Comparison of ENCODE assay signal across 18 cellular contexts in genomic region chr1:224041032-224041431, GRCh38.
DNase-seq lines count a peak whose midpoint lies in the region; ATAC-seq, FAIRE-seq and TF ChIP-seq lines count a peak whose summit lies in the region.
"Had no signal": no experiment of that assay in that cellular context is flagged by ENCODE, and none has a peak within 500 bp of the region (broad histone marks: within the 10 kb centered on the region; RNA-seq: fewer than 3 reads in every experiment).

No MANE protein-coding gene starts in this region.

- no peaks in the 10 kb centered on the region for H3K79me2 ChIP-seq in endothelial cell of umbilical vein (ENCODE audit: control insufficient read depth, insufficient read depth, low read length)

- intact Hi-C loops in endothelial cell of umbilical vein (cut with micrococcal nuclease), result no loop called here
- intact Hi-C loops in right cardiac atrium (cut with DNase I), result no loop called here

- H3K9ac ChIP-seq in endothelial cell of umbilical vein (replicated peaks; ENCODE audit: extremely low read depth, insufficient read depth, low read length), result no peak overlapping the region

- H3K9me3 ChIP-seq in endothelial cell of umbilical vein (replicated peaks; ENCODE audit: control insufficient read depth, insufficient read depth, low read length) (no peaks in the 10 kb centered on the region), right cardiac atrium (ENCODE audit: control insufficient read depth, low read length) (no peaks in the 10 kb centered on the region)

- no peak for FAIRE-seq in endothelial cell of umbilical vein (lab: Jason Lieb, UNC)
- FAIRE-seq: A204.1, D721Med, G401.6, GM12892, H54 had no signal

- dilution Hi-C loops in endothelial cell of umbilical vein (cut with MboI; ENCODE audit: extremely low pct_ligation_motif_present, low sequenced_read_pairs), result no loop called here

- H3K9me1 ChIP-seq in endothelial cell of umbilical vein (replicated peaks; ENCODE audit: control insufficient read depth, extremely low read depth, insufficient read depth, low read length), result no peaks in the 10 kb centered on the region

- 57% methylated on average over 3 of the region's 3 CpGs for WGBS in right cardiac atrium

- CTCF ChIA-PET in HEK293T (lab: Yijun Ruan, JAX), result no interaction called here
- CTCF ChIA-PET in endothelial cell of umbilical vein (lab: Charles Lee), result interaction anchor here (0.7 to 1.1 kb wide), 2 partner anchors 9 to 12 kb away, joined by 3 to 4 read pairs; no protein-coding TSS in a partner anchor

- BruUV-seq in endothelial cell of umbilical vein (replicated peaks; lab: Mats Ljungman, UMichigan), result no TSS peak

- H2AFZ ChIP-seq in endothelial cell of umbilical vein (ENCODE audit: low read depth, low read length), result peak overlapping the region; percentile 3

- peak; percentile 9 for DNase-seq in HEK293T (ENCODE audit: extremely low spot score)
- no peak for DNase-seq in endothelial cell of umbilical vein (ENCODE audit: low read depth, low spot score)
- DNase-seq in right cardiac atrium, result no peak
- DNase-seq: CD8-positive, alpha-beta T cell; COR-L47; DMS153; DMS79 treated with DMSO at 0.1 percent for 48 hours; EL had no signal

- TF ChIP-seq CTCF in C4-2B (conservative IDR thresholded peaks at IDR 0.05) (no peak), VCaP (conservative IDR thresholded peaks at IDR 0.05) (no peak), endothelial cell of umbilical vein (IDR thresholded peaks at IDR 0.05; ENCODE audit: extremely low read depth in 1 of 2, insufficient read depth in 1 of 2, low read depth in 1 of 2, low read length in 2 of 2) (no peak)

- H3K27ac ChIP-seq in C4-2B (peak overlapping the region; percentile 97), VCaP (peak overlapping the region; percentile 93), endothelial cell of umbilical vein (ENCODE audit: insufficient read depth, low read depth, low read length) (no peak overlapping the region), right cardiac atrium (ENCODE audit: low read length) (no peak overlapping the region)

- no peaks in the 10 kb centered on the region for H4K20me1 ChIP-seq in endothelial cell of umbilical vein (replicated peaks; ENCODE audit: control insufficient read depth, extremely low read depth, insufficient read depth, low read length)

- POLR2A ChIA-PET in HEK293T (lab: Yijun Ruan, JAX) (no interaction called here), endothelial cell of umbilical vein (lab: Charles Lee) (no interaction called here)

- ATAC-seq in GM18907 (IDR thresholded peaks at IDR 0.05; ENCODE audit: unreplicated experiment), result no peak
- ATAC-seq in HG03354 (IDR thresholded peaks at IDR 0.05; ENCODE audit: poor library complexity, severe bottlenecking, unreplicated experiment), result no peak
- no peak for ATAC-seq in right cardiac atrium
- ATAC-seq: CD8-positive, alpha-beta T cell; HCT116 had no signal

- H3K4me3 ChIP-seq in endothelial cell of umbilical vein (replicated peaks in 1 of 3; ENCODE audit: insufficient read depth in 1 of 3, low read depth in 1 of 3, low read length in 3 of 3) (no peak overlapping the region), right cardiac atrium (ENCODE audit: low read length) (no peak overlapping the region)

- no peaks in the 10 kb centered on the region for H3K36me3 ChIP-seq in endothelial cell of umbilical vein (ENCODE audit: control insufficient read depth in 2 of 2, extremely low read depth in 1 of 2, insufficient read depth in 2 of 2, low read length in 2 of 2)

- H3K27me3 ChIP-seq in endothelial cell of umbilical vein (ENCODE audit: control insufficient read depth in 2 of 2, insufficient read depth in 2 of 2, low read length in 2 of 2) (no peaks in the 10 kb centered on the region), right cardiac atrium (ENCODE audit: control insufficient read depth, insufficient read depth) (no peaks in the 10 kb centered on the region)

- H3K4me1 ChIP-seq in endothelial cell of umbilical vein (ENCODE audit: control insufficient read depth, extremely low read depth, insufficient read depth, low read length) (peaks cover 9% of the 10 kb centered on the region), right cardiac atrium (ENCODE audit: control insufficient read depth, insufficient read depth, low read length) (no peaks in the 10 kb centered on the region)

- TF ChIP-seq POLR2A in endothelial cell of umbilical vein (IDR thresholded peaks at IDR 0.05; ENCODE audit: low read depth, low read length), result no peak

- H3K4me2 ChIP-seq in endothelial cell of umbilical vein (ENCODE audit: insufficient read depth, low read length), result no peak overlapping the region

TF ChIP-seq in HEK293T, 16 proteins besides CTCF, POLR2A, EP300 and RAD21:
- TF ChIP-seq TARDBP (IDR thresholded peaks at IDR 0.05), result no peak
- TF ChIP-seq FOXM1 (IDR thresholded peaks at IDR 0.05; ENCODE audit: borderline replicate concordance), result no peak
- no peak for TF ChIP-seq BHLHE40 (IDR thresholded peaks at IDR 0.05; ENCODE audit: borderline replicate concordance)
- no peak for TF ChIP-seq FOXA1 (IDR thresholded peaks at IDR 0.05)

TF ChIP-seq in endothelial cell of umbilical vein, 7 proteins besides CTCF, POLR2A, EP300 and RAD21:
- TF ChIP-seq GATA2 (IDR thresholded peaks at IDR 0.05; ENCODE audit: insufficient read depth, insufficient read length, low read depth, low read length) (no peak), POLR2AphosphoS5 (IDR thresholded peaks at IDR 0.05; ENCODE audit: insufficient read depth, low read depth, low read length) (no peak), JUN (IDR thresholded peaks at IDR 0.05; ENCODE audit: borderline replicate concordance, insufficient read depth, insufficient read length, low read depth) (no peak), EZH2 (IDR thresholded peaks at IDR 0.05; ENCODE audit: borderline replicate concordance, low read depth, low read length, severe bottlenecking) (no peak), MYC (IDR thresholded peaks at IDR 0.05; ENCODE audit: low read depth, low read length) (no peak), MAX (IDR thresholded peaks at IDR 0.05; ENCODE audit: insufficient read depth, insufficient read length) (no peak), FOS (IDR thresholded peaks at IDR 0.05; ENCODE audit: borderline replicate concordance, insufficient read depth, low read length) (no peak)

Comparison
In these comparisons a context has a peak if more than half of its experiments do, and no peak if none do; other contexts are left out.
1. H3K27ac ChIP-seq: peak in C4-2B (single experiment) and VCaP (single experiment); none in endothelial cell of umbilical vein (single experiment) and right cardiac atrium (single experiment).